Comparison of ENCODE assay signal across 14 cellular contexts in the genomic region with DNA sequence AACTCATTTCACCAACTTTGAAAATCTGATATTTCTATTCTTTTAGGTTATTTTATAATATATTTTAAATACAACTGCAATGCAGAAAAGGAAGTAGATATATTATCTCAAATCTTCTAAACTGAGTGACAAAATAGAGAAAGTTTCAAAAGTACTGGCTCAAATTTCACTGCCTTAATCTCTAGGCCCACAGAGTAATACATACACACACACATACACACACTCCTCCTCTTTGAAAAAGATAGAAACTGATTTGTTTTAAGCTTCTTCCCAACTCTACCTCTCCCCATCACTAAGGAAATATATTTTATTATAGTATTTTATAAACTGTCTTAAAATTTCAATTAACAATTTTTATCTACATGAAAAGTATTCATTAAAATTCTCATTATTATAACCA. TPM values are rescaled to one million over a fixed set of nuclear protein-coding genes. Genes with fewer than 3 reads are reported as not detected.
DNase-seq lines count a peak whose midpoint lies in the region; ATAC-seq, FAIRE-seq and TF ChIP-seq lines count a peak whose summit lies in the region.
"Had no signal": no experiment of that assay in that cellular context is flagged by ENCODE, and none has a peak within 500 bp of the region (broad histone marks: within the 10 kb centered on the region; RNA-seq: fewer than 3 reads in every experiment).

No MANE protein-coding gene starts in this region.

- H3K9me3 Mint-ChIP-seq in osteocyte (ENCODE audit: unreplicated experiment) = peaks cover 7% of the 10 kb centered on the region
- H3K9me3 Mint-ChIP-seq in stimulated activated effector memory CD8-positive, alpha-beta T cell treated with anti-CD3 and anti-CD28 coated beads, Interleukin-12 subunit alpha, Interleukin-12 subunit beta, amount 100 ng/mL, for 72 hours = no peaks in the 10 kb centered on the region
- H3K9me3 Mint-ChIP-seq: IgD-negative memory B cell, immature natural killer cell had no signal

- RAD21 ChIA-PET in GM12878 (lab: Charles Lee; ENCODE audit: unreplicated experiment) = interaction anchor here (0.7 to 10.4 kb wide), 12 partner anchors 10 to 174 kb away, joined by 3 to 189 read pairs (median 12); a partner anchor contains a TSS

- peaks cover 60% of the 10 kb centered on the region for H3K4me1 Mint-ChIP-seq in osteocyte (ENCODE audit: unreplicated experiment)
- peaks cover 58% of the 10 kb centered on the region for H3K4me1 Mint-ChIP-seq in stimulated activated effector memory CD8-positive, alpha-beta T cell treated with anti-CD3 and anti-CD28 coated beads, Interleukin-12 subunit alpha, Interleukin-12 subunit beta, amount 100 ng/mL, for 72 hours

- peak overlapping the region; percentile 97; the same call in 1 of the 2 replicates for H3K4me2 ChIP-seq in GM12878 (ENCODE audit: control insufficient read depth, insufficient read depth)

- peaks cover 79% of the 10 kb centered on the region for H3K79me2 ChIP-seq in GM12878 (ENCODE audit: control insufficient read depth, insufficient read depth, low read length)

- H3K4me3 ChIP-seq in GM12878 = no peak overlapping the region

- TF ChIP-seq EP300 in GM12878 (IDR thresholded peaks at IDR 0.05; ENCODE audit: borderline replicate concordance in 1 of 2, control insufficient read depth in 1 of 2, low read depth in 2 of 2, low read length in 2 of 2) = no peak

- H3K27ac ChIP-seq in GM12878 (ENCODE audit: control insufficient read depth, insufficient read depth) = peak overlapping the region; percentile 98

- H3K36me3 ChIP-seq in GM12878 (ENCODE audit: control insufficient read depth in 2 of 2, insufficient read depth in 2 of 2, low read length in 1 of 2) = no peaks in the 10 kb centered on the region; a peak in 2 of 4 replicates

- H3K4me3 Mint-ChIP-seq in osteocyte (ENCODE audit: unreplicated experiment) = no peak overlapping the region
- no peak overlapping the region for H3K4me3 Mint-ChIP-seq in stimulated activated effector memory CD8-positive, alpha-beta T cell treated with anti-CD3 and anti-CD28 coated beads, Interleukin-12 subunit alpha, Interleukin-12 subunit beta, amount 100 ng/mL, for 72 hours
- H3K4me3 Mint-ChIP-seq: IgD-negative memory B cell, neural crest cell had no signal

- SMC1A ChIA-PET in GM12878 (lab: Charles Lee; ENCODE audit: uncharacterized antibody, unreplicated experiment) = interaction anchor here (0.6 to 22.4 kb wide), 15 partner anchors 11 to 76 kb away, joined by 3 to 434 read pairs (median 18); a partner anchor contains a TSS

- CTCF ChIA-PET in GM12878 (lab: Yijun Ruan, JAX) = interaction anchor here (1.3 to 9.8 kb wide), 8 partner anchors 9 to 76 kb away, joined by 3 to 165 read pairs (median 18); a partner anchor contains a TSS

- TF ChIP-seq POLR2A in GM12878 (IDR thresholded peaks at IDR 0.05; ENCODE audit: low read depth, low read length) = no peak

- no TSS peak for BruUV-seq in GM12878 (replicated peaks; lab: Mats Ljungman, UMichigan)

- H3K9ac ChIP-seq in GM12878 (ENCODE audit: control insufficient read depth, insufficient read depth, low read length) = no peak overlapping the region; the same call in 1 of the 2 replicates

- no peak for TF ChIP-seq CTCF in GM12878 (IDR thresholded peaks at IDR 0.05 in 2 of 3, conservative IDR thresholded peaks at IDR 0.05 in 1 of 3; ENCODE audit: control insufficient read depth in 2 of 3, extremely low read depth in 1 of 3, insufficient read depth in 1 of 3, low read depth in 3 of 3, low read length in 3 of 3)
- TF ChIP-seq CTCF in osteocyte (IDR thresholded peaks at IDR 0.05) = no peak

- H3K9me3 ChIP-seq in GM12878 (replicated peaks; ENCODE audit: control insufficient read depth, insufficient read depth, low read length) = peaks cover 2% of the 10 kb centered on the region; the same call in 1 of the 3 replicates

- peak overlapping the region; percentile 93 for H3K27ac Mint-ChIP-seq in osteocyte (ENCODE audit: unreplicated experiment)
- H3K27ac Mint-ChIP-seq in stimulated activated effector memory CD8-positive, alpha-beta T cell treated with anti-CD3 and anti-CD28 coated beads, Interleukin-12 subunit alpha, Interleukin-12 subunit beta, amount 100 ng/mL, for 72 hours = no peak overlapping the region

- H4K20me1 ChIP-seq in GM12878 (ENCODE audit: control insufficient read depth, insufficient read depth) = no peaks in the 10 kb centered on the region

- no peaks in the 10 kb centered on the region for H3K27me3 ChIP-seq in GM12878 (replicated peaks in 1 of 2; ENCODE audit: control insufficient read depth in 2 of 2, insufficient read depth in 2 of 2, low read length in 1 of 2)

- peak; percentile 10; the same call in 1 of the 3 replicates for ATAC-seq in GM12878
- no peak for ATAC-seq in stimulated activated effector memory CD8-positive, alpha-beta T cell treated with anti-CD3 and anti-CD28 coated beads, Interleukin-12 subunit alpha, Interleukin-12 subunit beta, amount 100 ng/mL, for 72 hours

- no peaks in the 10 kb centered on the region for H3K36me3 Mint-ChIP-seq in osteocyte (ENCODE audit: unreplicated experiment)
- peaks cover 6% of the 10 kb centered on the region for H3K36me3 Mint-ChIP-seq in stimulated activated effector memory CD8-positive, alpha-beta T cell treated with anti-CD3 and anti-CD28 coated beads, Interleukin-12 subunit alpha, Interleukin-12 subunit beta, amount 100 ng/mL, for 72 hours

- FAIRE-seq in GM12878 (lab: Jason Lieb, UNC) = no peak

- H3K27me3 Mint-ChIP-seq in osteocyte (ENCODE audit: unreplicated experiment) = no peaks in the 10 kb centered on the region
- H3K27me3 Mint-ChIP-seq: IgD-negative memory B cell had no signal

- DNase-seq in GF-D8 (lab: John Stamatoyannopoulos, UW) (peak; percentile 49), OCI-M1 (lab: John Stamatoyannopoulos, UW) (peak; percentile 76), GM12878 (ENCODE audit: low read depth, low spot score) (no peak), osteocyte (ENCODE audit: extremely low spot score, unreplicated experiment) (no peak), germinal center (ENCODE audit: low spot score) (no peak), NCI-H1105 (lab: John Stamatoyannopoulos, UW) (no peak)
- DNase-seq in stimulated activated naive CD4-positive, alpha-beta T cell (lab: John Stamatoyannopoulos, UW) = no peak
- DNase-seq in stimulated activated effector memory CD8-positive, alpha-beta T cell treated with anti-CD3 and anti-CD28 coated beads, Interleukin-12 subunit alpha, Interleukin-12 subunit beta, amount 100 ng/mL, for 72 hours (ENCODE audit: low spot score in 2 of 2) = no peak
- DNase-seq: activated CD8-positive, alpha-beta memory T cell treated with anti-CD3 and anti-CD28 coated beads, Interleukin-2, amount 50 U/mL, for 4 hours; immature natural killer cell; NCI-H2081 treated with DMSO at 0.1 percent for 48 hours; NK-92 treated with Interleukin-12 subunit alpha and Interleukin-12 subunit beta, amount 100 ng/mL, for 24 hours had no signal

- TF ChIP-seq RAD21 in GM12878 (IDR thresholded peaks at IDR 0.05; ENCODE audit: insufficient read depth, low read depth, low read length) = no peak

- POLR2A ChIA-PET in GM12878 (lab: Charles Lee) = interaction anchor here (2.3 to 9.8 kb wide), 4 partner anchors 10 to 34 kb away, joined by 8 to 115 read pairs (median 34); a partner anchor contains a TSS

- no peak overlapping the region for H2AFZ ChIP-seq in GM12878 (ENCODE audit: control insufficient read depth, low read depth, low read length)

- peaks cover 53% of the 10 kb centered on the region for H3K4me1 ChIP-seq in GM12878 (ENCODE audit: control insufficient read depth, insufficient read depth, low read length)

- intact Hi-C loops in GM12878 (cut with micrococcal nuclease; ENCODE audit: unreplicated experiment) = loop anchor here (5.0 kb wide), 1 partner anchor 51 kb away; no protein-coding TSS in a partner anchor

- in situ Hi-C loops in GM12878 (cut with MboI) = no loop called here

TF ChIP-seq in GM12878, 131 proteins besides CTCF, POLR2A, EP300 and RAD21:
- TF ChIP-seq CEBPB (IDR thresholded peaks at IDR 0.05; ENCODE audit: borderline replicate concordance in 1 of 2, low read depth in 2 of 2, low read length in 2 of 2) (no peak), TAF1 (IDR thresholded peaks at IDR 0.05; ENCODE audit: borderline replicate concordance, low read depth, low read length) (no peak), NBN (IDR thresholded peaks at IDR 0.05) (no peak), FOXK2 (IDR thresholded peaks at IDR 0.05) (no peak), CREM (IDR thresholded peaks at IDR 0.05; ENCODE audit: low read depth) (no peak), BRCA1 (IDR thresholded peaks at IDR 0.05; ENCODE audit: low read depth, low read length) (no peak), TCF12 (IDR thresholded peaks at IDR 0.05; ENCODE audit: low read depth, low read length) (no peak), RBBP5 (conservative IDR thresholded peaks at IDR 0.05) (no peak), PAX5 (IDR thresholded peaks at IDR 0.05; ENCODE audit: borderline replicate concordance, low read depth, low read length) (no peak), MTA3 (IDR thresholded peaks at IDR 0.05; ENCODE audit: borderline replicate concordance, low read length) (no peak), NFXL1 (IDR thresholded peaks at IDR 0.05; ENCODE audit: borderline replicate concordance) (no peak)

RNA-seq across cellular contexts. Expression of a gene that starts 36.2 kb away (rescaled TPM):
- 71.9 and 73.5 TPM in 2 replicates for total RNA-seq in GM12878 (2013; cell fraction: nucleolus; rRNA removed)
- total RNA-seq in GM12878 (2014; rRNA removed) (32.4 and 39.0 TPM in 2 replicates), GM12878 (2014; rRNA removed; fragmentation: Illumina TruSeq; extraction: Trizol) (52.1 and 52.2 TPM in 2 replicates), GM12878 (2021) (32.3 and 35.0 TPM in 2 replicates), osteocyte (12.8 and 13.3 TPM in 2 replicates)
- 11.8 TPM for polyA plus RNA-seq in GM12878 (2011; ENCODE audit: low read depth)
- polyA plus RNA-seq in GM12878 (2011; rRNA removed) (37.7 and 62.0 TPM in 2 replicates), GM12878 (2014; fragmentation: Illumina TruSeq; extraction: Trizol) (37.5 and 45.8 TPM in 2 replicates), GM12878 (2014; fragmentation: Nextera tagmentation; extraction: Ambion mirVana) (10 to 100 TPM; 24.9 to 28.0 TPM), GM12878 (2014; rRNA removed) (14.8 and 18.2 TPM in 2 replicates), GM12878 (2016; fragmentation: Nextera tagmentation; extraction: Ambion mirVana) (10 to 100 TPM; 29.7 to 31.1 TPM)
- polyA plus RNA-seq in GM12878 (2011; cell fraction: cytosol; rRNA removed) = 12.4 and 14.5 TPM in 2 replicates
- 14.1 and 17.3 TPM in 2 replicates for polyA plus RNA-seq in GM12878 (2011; cell fraction: nucleus; rRNA removed)
- 20.8 and 37.4 TPM in 2 replicates for polyA plus RNA-seq in GM12878 (2012)
- polyA minus RNA-seq in GM12878 (2011; rRNA and poly(A)+ RNA removed) = 37.0 and 39.1 TPM in 2 replicates
- polyA minus RNA-seq in GM12878 (2011; cell fraction: cytosol; rRNA and poly(A)+ RNA removed) = 17.6 and 19.8 TPM in 2 replicates
- 38.1 and 42.7 TPM in 2 replicates for polyA minus RNA-seq in GM12878 (2011; cell fraction: nucleus; rRNA and poly(A)+ RNA removed)

Comparison
In these comparisons a context has a peak if more than half of its experiments do, and no peak if none do; other contexts are left out.
1. DNase-seq: peak in GF-D8 (single experiment) and OCI-M1 (single experiment); none in GM12878 (single experiment), osteocyte (single experiment), germinal center (single experiment), NCI-H1105 (single experiment), stimulated activated naive CD4-positive, alpha-beta T cell (0 of 6) and stimulated activated effector memory CD8-positive, alpha-beta T cell treated with anti-CD3 and anti-CD28 coated beads, Interleukin-12 subunit alpha, Interleukin-12 subunit beta, amount 100 ng/mL, for 72 hours (0 of 2).